Comparison of ENCODE assay signal across 25 cellular contexts in genomic region chr9:116966199-116966598, GRCh38.
"Had no signal": no experiment of that assay in that cellular context is flagged by ENCODE, and none has a peak within 500 bp of the region (broad histone marks: within the 10 kb centered on the region; RNA-seq: fewer than 3 reads in every experiment).

No MANE protein-coding gene starts in this region.

- H3K9me3 ChIP-seq: colonic mucosa, esophagus squamous epithelium, gastroesophageal sphincter, heart left ventricle, left lung, lower lobe of right lung, mucosa of descending colon had no signal

- H3K27me3 ChIP-seq: colonic mucosa, esophagus squamous epithelium, heart left ventricle, hepatocyte had no signal

- H3K4me2 ChIP-seq: hepatocyte had no signal

- H3K4me3 ChIP-seq: colonic mucosa, esophagus squamous epithelium, gastroesophageal sphincter, heart left ventricle, hepatocyte, left lung, lower lobe of right lung, mucosa of descending colon had no signal

- DNase-seq: colonic mucosa; cortex of kidney; effector CD8-positive, alpha-beta T cell; effector memory CD8-positive, alpha-beta T cell; endodermal cell; erythroblast; esophagus squamous epithelium; foreskin keratinocyte; heart left ventricle; hypothalamus; left cardiac atrium; left lung; left ventricle myocardium superior; lower lobe of right lung; mesenchymal stem cell; mucosa of descending colon; naive B cell had no signal

- ATAC-seq: effector memory CD8-positive, alpha-beta T cell; esophagus mucosa; foreskin keratinocyte; gastroesophageal sphincter; heart left ventricle; left cardiac atrium; left lung; left ventricle myocardium superior; lower lobe of right lung; mucosa of descending colon had no signal

- H3K79me2 ChIP-seq: hepatocyte had no signal

- H2AFZ ChIP-seq: hepatocyte had no signal

- FAIRE-seq: endometrium, frontal cortex, islet of Langerhans, keratinocyte had no signal

- H3K36me3 ChIP-seq: colonic mucosa, esophagus squamous epithelium, gastroesophageal sphincter, heart left ventricle, left lung, lower lobe of right lung had no signal

- H3K4me1 ChIP-seq: colonic mucosa, esophagus squamous epithelium, foreskin keratinocyte, gastroesophageal sphincter, heart left ventricle, left lung, lower lobe of right lung had no signal

- H3K27ac ChIP-seq: colonic mucosa, epithelial cell of prostate, esophagus squamous epithelium, foreskin keratinocyte, gastroesophageal sphincter, heart left ventricle, hepatocyte, left lung, lower lobe of right lung had no signal
